Comparison of ENCODE assay signal across 8 cellular contexts in genomic region chr11:46392421-46393230, GRCh38. TPM values are rescaled to one million over a fixed set of nuclear protein-coding genes. Genes with fewer than 3 reads are reported as not detected.
DNase-seq lines count a peak whose midpoint lies in the region; ATAC-seq and TF ChIP-seq lines count a peak whose summit lies in the region.

No MANE protein-coding gene starts in this region.

- no peaks in the 10 kb centered on the region; the same call in 1 of the 2 replicates for H3K36me3 ChIP-seq in SJSA1

- DNase-seq in NCI-H82 (lab: John Stamatoyannopoulos, UW), result peak; percentile 61
- DNase-seq in NCI-H82 treated with DMSO at 0.1 percent for 48 hours (lab: John Stamatoyannopoulos, UW; ENCODE audit: unreplicated experiment), result no peak
- peak; percentile 72 to 81 for DNase-seq in SJSA1 (ENCODE audit: low read depth in 1 of 2, low spot score in 2 of 2)
- peak; percentile 87 for DNase-seq in activated naive CD4-positive, alpha-beta T cell treated with anti-CD3 and anti-CD28 coated beads, Interleukin-2, amount 10 ng/mL, durations not matched to agents 7 days and 5 days
- DNase-seq in globus pallidus (ENCODE audit: low spot score), result peak; percentile 68
- DNase-seq in omental fat pad (ENCODE audit: low spot score), result peak; percentile 57
- peak; percentile 65 for DNase-seq in superior temporal gyrus (ENCODE audit: extremely low spot score)

- peaks cover 67% of the 10 kb centered on the region for H3K27me3 Mint-ChIP-seq in activated naive CD4-positive, alpha-beta T cell treated with anti-CD3 and anti-CD28 coated beads, Interleukin-2, amount 10 ng/mL, durations not matched to agents 7 days and 5 days

- H3K9me3 Mint-ChIP-seq in activated naive CD4-positive, alpha-beta T cell treated with anti-CD3 and anti-CD28 coated beads, Interleukin-2, amount 10 ng/mL, durations not matched to agents 7 days and 5 days, result no peaks in the 10 kb centered on the region

- ATAC-seq in HG03196 (IDR thresholded peaks at IDR 0.05; ENCODE audit: unreplicated experiment) (peak; percentile 59), omental fat pad (ENCODE audit: low FRiP score) (peak; percentile 85)

- H3K4me3 Mint-ChIP-seq in activated naive CD4-positive, alpha-beta T cell treated with anti-CD3 and anti-CD28 coated beads, Interleukin-2, amount 10 ng/mL, durations not matched to agents 7 days and 5 days, result peak overlapping the region; percentile 48

- H3K27me3 ChIP-seq in SJSA1 (replicated peaks), result peaks cover 33% of the 10 kb centered on the region

- H3K27ac ChIP-seq in SJSA1, result no peak overlapping the region

- peaks cover 9% of the 10 kb centered on the region for H3K36me3 Mint-ChIP-seq in activated naive CD4-positive, alpha-beta T cell treated with anti-CD3 and anti-CD28 coated beads, Interleukin-2, amount 10 ng/mL, durations not matched to agents 7 days and 5 days

- H3K4me3 ChIP-seq in SJSA1, result peak overlapping the region; percentile 61

- peaks cover 39% of the 10 kb centered on the region for H3K4me1 ChIP-seq in SJSA1 (replicated peaks)

- no peak overlapping the region for H3K27ac Mint-ChIP-seq in activated naive CD4-positive, alpha-beta T cell treated with anti-CD3 and anti-CD28 coated beads, Interleukin-2, amount 10 ng/mL, durations not matched to agents 7 days and 5 days

- no peak for TF ChIP-seq CTCF in omental fat pad (IDR thresholded peaks at IDR 0.05)

- H3K9me3 ChIP-seq in SJSA1 (replicated peaks), result peaks cover 4% of the 10 kb centered on the region

- H3K4me1 Mint-ChIP-seq in activated naive CD4-positive, alpha-beta T cell treated with anti-CD3 and anti-CD28 coated beads, Interleukin-2, amount 10 ng/mL, durations not matched to agents 7 days and 5 days, result peaks cover 34% of the 10 kb centered on the region

- CTCF ChIA-PET in activated naive CD4-positive, alpha-beta T cell treated with anti-CD3 and anti-CD28 coated beads, Interleukin-2, amount 10 ng/mL, durations not matched to agents 7 days and 5 days (lab: Charles Lee), result interaction anchor here (0.7 to 1.2 kb wide), 4 partner anchors 9 to 149 kb away, joined by 3 to 4 read pairs (median 4); no protein-coding TSS in a partner anchor

RNA-seq across cellular contexts. Expression of gene CHRM4, which starts 1.1 kb away (rescaled TPM):
- total RNA-seq in SJSA1 (2014; rRNA removed; shearing (Covaris generic)), result 0.42 TPM in 1 of 2 replicates, not detected in the other
- total RNA-seq in omental fat pad, result under 1 TPM in 2 of 4 donors, not detected in 2; 0.63 to 0.74 TPM

RNA-seq across cellular contexts. Expression of gene MDK, which starts 11.2 kb away (rescaled TPM):
- total RNA-seq in SJSA1 (2014; rRNA removed; shearing (Covaris generic)), result 164 and 253 TPM in 2 replicates
- 10 to 100 TPM; 11.7 to 18.1 (median 15.2) TPM for total RNA-seq in omental fat pad

RNA-seq across cellular contexts. Expression of gene DGKZ, which starts 45.4 kb away (rescaled TPM):
- total RNA-seq in SJSA1 (2014; rRNA removed; shearing (Covaris generic)), result 43.7 and 47.6 TPM in 2 replicates
- 10 to 100 TPM; 29.2 to 79.4 (median 63.3) TPM for total RNA-seq in omental fat pad
